ENCODE assay signal across 33 cellular contexts in genomic region chr3:189401196-189401595, GRCh38.
"Had no signal": no experiment of that assay in that cellular context is flagged by ENCODE, and none has a peak within 500 bp of the region (broad histone marks: within the 10 kb centered on the region; RNA-seq: fewer than 3 reads in every experiment).

No MANE protein-coding gene starts in this region.

- ATAC-seq: activated naive CD4-positive, alpha-beta T cell treated with anti-CD3 and anti-CD28 coated beads, Interleukin-2, amount 50 U/mL, for 72 hours; activated naive CD8-positive, alpha-beta T cell treated with anti-CD3 and anti-CD28 coated beads, Interleukin-2, amount 50 U/mL, for 24 hours; activated T-cell treated with anti-CD3 and anti-CD28 coated beads, Interleukin-2, amount 50 U/mL, for 4 hours; activated T-cell treated with anti-CD3 and anti-CD28 coated beads, Interleukin-2, amount 50 U/mL, for 72 hours; activated T-helper 17 cell treated with anti-CD3 and anti-CD28 coated beads, Interleukin-2, amount 50 U/mL, for 72 hours; body of pancreas had no signal

- DNase-seq: activated effector memory CD4-positive, alpha-beta T cell treated with anti-CD3 and anti-CD28 coated beads, Interleukin-2, amount 50 U/mL, for 16 hours; activated effector memory CD4-positive, alpha-beta T cell treated with Interleukin-2 at 50 U/mL for 16 hours; activated gamma-delta T cell; activated gamma-delta T cell treated with Interleukin-2 at 50 U/mL for 16 hours; activated naive CD4-positive, alpha-beta T cell; activated naive CD4-positive, alpha-beta T cell treated with anti-CD3 and anti-CD28 coated beads for 36 hours; activated naive CD4-positive, alpha-beta T cell treated with anti-CD3 and anti-CD28 coated beads, Interleukin-2, amount 10 ng/mL, durations not matched to agents 7 days and 5 days; activated naive CD4-positive, alpha-beta T cell treated with anti-CD3 and anti-CD28 coated beads, Interleukin-2, amount 50 U/mL, for 16 hours; activated naive CD4-positive, alpha-beta T cell treated with Interleukin-2 at 50 U/mL for 16 hours; activated naive CD8-positive, alpha-beta T cell treated with anti-CD3 and anti-CD28 coated beads for 36 hours; activated naive CD8-positive, alpha-beta T cell treated with anti-CD3 and anti-CD28 coated beads, Interleukin-2, amount 10 ng/mL, durations not matched to agents 7 days and 5 days; activated naive CD8-positive, alpha-beta T cell treated with anti-CD3 and anti-CD28 coated beads, Interleukin-2, amount 50 U/mL, for 24 hours; activated T-cell treated with anti-CD3 and anti-CD28 coated beads, Interleukin-2, amount 50 U/mL, for 24 hours; activated T-cell treated with anti-CD3 and anti-CD28 coated beads, Interleukin-2, amount 50 U/mL, for 4 hours; activated T-cell treated with anti-CD3 and anti-CD28 coated beads, Interleukin-2, amount 50 U/mL, for 48 hours; activated T-cell treated with anti-CD3 and anti-CD28 coated beads, Interleukin-2, amount 50 U/mL, for 72 hours; adrenal gland; amniotic stem cell; amygdala; anterior cingulate cortex; aorta; body of pancreas; brain microvascular endothelial cell; caudate nucleus; central memory CD4-positive, alpha-beta T cell; cerebellar nuclear complex had no signal

- H3K4me1 ChIP-seq: adrenal gland, ascending aorta, body of pancreas, breast epithelium had no signal

- H3K4me3 ChIP-seq: adrenal gland, ascending aorta, body of pancreas, breast epithelium, cardiac muscle cell had no signal

- H3K36me3 ChIP-seq: adrenal gland, ascending aorta, brain microvascular endothelial cell, breast epithelium, cardiac muscle cell had no signal

- H3K27ac ChIP-seq: adrenal gland, ascending aorta, body of pancreas, brain microvascular endothelial cell, breast epithelium, cardiac muscle cell had no signal

- FAIRE-seq: astrocyte, bronchial epithelial cell had no signal

- H3K9me3 ChIP-seq: ascending aorta, body of pancreas, breast epithelium had no signal
